Comparison of ENCODE assay signal across 35 cellular contexts in the genomic region with DNA sequence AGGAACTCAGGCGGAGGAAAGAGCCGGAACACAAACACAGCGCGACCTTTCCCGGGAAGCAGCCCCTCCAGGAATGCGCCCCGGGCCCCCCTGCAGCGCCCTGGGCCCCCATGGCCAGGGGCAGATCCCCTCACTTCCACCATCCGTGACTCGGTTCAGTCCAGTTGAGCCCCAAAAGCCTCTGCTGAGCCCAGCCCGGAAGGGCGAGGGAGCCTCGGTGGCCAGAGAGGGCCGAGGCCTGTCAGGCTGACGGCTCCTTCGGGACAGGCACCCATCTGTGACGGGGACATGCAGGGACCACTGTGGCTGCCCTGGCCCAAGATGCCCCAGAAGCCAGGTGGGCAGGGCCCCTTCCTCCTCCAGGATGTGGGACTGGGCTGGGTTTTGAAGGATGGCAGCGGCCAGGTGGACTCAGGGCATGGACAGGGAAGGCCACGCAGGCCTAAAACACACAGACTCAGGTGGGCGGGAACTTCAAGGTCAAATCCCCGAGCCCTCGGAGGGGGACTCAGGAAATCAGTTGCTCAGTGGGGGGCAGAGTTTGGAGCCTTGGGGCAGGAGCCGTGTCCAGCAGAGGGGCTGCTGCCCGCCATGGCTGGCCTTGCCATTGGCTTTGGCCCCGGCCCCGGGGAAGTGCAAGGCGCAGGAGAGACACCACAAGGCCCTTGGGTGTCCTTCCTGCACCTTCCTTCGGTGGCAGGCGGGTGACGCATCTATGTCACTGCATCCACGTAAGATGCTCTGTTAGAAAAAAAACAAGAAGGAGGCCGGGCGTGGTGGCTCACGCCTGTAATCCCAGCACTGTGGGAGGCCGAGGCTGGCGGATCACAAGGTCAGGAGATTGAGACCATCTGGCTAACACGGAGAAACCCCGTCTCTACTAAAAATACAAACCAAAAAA. TPM values are rescaled to one million over a fixed set of nuclear protein-coding genes. Genes with fewer than 3 reads are reported as not detected.
"Had no signal": no experiment of that assay in that cellular context is flagged by ENCODE, and none has a peak within 500 bp of the region (broad histone marks: within the 10 kb centered on the region; RNA-seq: fewer than 3 reads in every experiment).

No MANE protein-coding gene starts in this region.

- H3K27ac Mint-ChIP-seq: activated B cell treated with CpG ODN at 0.5 μM for 24 hours; activated naive CD4-positive, alpha-beta T cell treated with anti-CD3 and anti-CD28 coated beads for 36 hours; activated naive CD4-positive, alpha-beta T cell treated with anti-CD3 and anti-CD28 coated beads, Interleukin-2, amount 50 U/mL, for 24 hours; activated naive CD8-positive, alpha-beta T cell treated with anti-CD3 and anti-CD28 coated beads, Interleukin-2, amount 10 ng/mL, durations not matched to agents 7 days and 5 days; activated T-helper 1 cell treated with anti-CD3 and anti-CD28 coated beads, Interleukin-12 subunit alpha, Interleukin-12 subunit beta, Interleukin-2, Interleukin-4 antibody, amounts not matched to agents 30 ng/mL and 10 ng/mL and 1 ng/mL, durations not matched to agents 14 hours and 24 hours and 36 hours; activated T-helper 2 cell treated with anti-CD3 and anti-CD28 coated beads, Interferon-gamma antibody, Interleukin-2, Interleukin-4, amounts not matched to agents 10 μg/mL and 5 μg/mL and 100 μg/mL, durations not matched to agents 14 hours and 24 hours and 36 hours; effector memory CD8-positive, alpha-beta T cell; T-helper 17 cell; T-helper 2 cell treated with Interferon-gamma antibody and Interleukin-4, amounts not matched to agents 5 μg/mL and 100 μg/mL, for 36 hours had no signal

- DNase-seq: activated B cell treated with CpG ODN at 0.5 μM for 24 hours; activated CD4-positive, alpha-beta T cell treated with anti-CD3 and anti-CD28 coated beads for 48 hours; activated CD4-positive, alpha-beta T cell treated with anti-CD3 and anti-CD28 coated beads, Interleukin-2, amount 50 U/mL, for 1 hour; activated CD4-positive, alpha-beta T cell treated with anti-CD3 and anti-CD28 coated beads, Interleukin-2, amount 50 U/mL, for 48 hours; activated CD8-positive, alpha-beta memory T cell treated with anti-CD3 and anti-CD28 coated beads, Interleukin-2, amount 50 U/mL, for 4 hours; activated gamma-delta T cell treated with Interleukin-2 at 50 U/mL for 16 hours; activated naive CD4-positive, alpha-beta T cell treated with anti-CD3 and anti-CD28 coated beads for 36 hours; activated naive CD8-positive, alpha-beta T cell treated with anti-CD3 and anti-CD28 coated beads, Interleukin-2, amount 10 ng/mL, durations not matched to agents 7 days and 5 days; activated T-cell treated with anti-CD3 and anti-CD28 coated beads, Interleukin-2, amount 50 U/mL, for 1 hour; activated T-cell treated with anti-CD3 and anti-CD28 coated beads, Interleukin-2, amount 50 U/mL, for 48 hours; amniotic stem cell; anterior cingulate cortex; brain microvascular endothelial cell; cortex of kidney; dermis blood vessel endothelial cell; effector CD4-positive, alpha-beta T cell; effector memory CD8-positive, alpha-beta T cell; erythroblast; esophagus squamous epithelium; foreskin melanocyte; T-helper 1 cell; T-helper 17 cell; T1000; WERI-Rb-1 had no signal

- H3K4me3 Mint-ChIP-seq: activated B cell treated with CpG ODN at 0.5 μM for 24 hours; activated naive CD4-positive, alpha-beta T cell treated with anti-CD3 and anti-CD28 coated beads for 36 hours; activated naive CD4-positive, alpha-beta T cell treated with anti-CD3 and anti-CD28 coated beads, Interleukin-2, amount 50 U/mL, for 24 hours; activated naive CD8-positive, alpha-beta T cell treated with anti-CD3 and anti-CD28 coated beads, Interleukin-2, amount 10 ng/mL, durations not matched to agents 7 days and 5 days; activated T-helper 1 cell treated with anti-CD3 and anti-CD28 coated beads, Interleukin-12 subunit alpha, Interleukin-12 subunit beta, Interleukin-2, Interleukin-4 antibody, amounts not matched to agents 30 ng/mL and 10 ng/mL and 1 ng/mL, durations not matched to agents 14 hours and 24 hours and 36 hours; central memory CD8-positive, alpha-beta T cell; effector memory CD8-positive, alpha-beta T cell; T-helper 17 cell; T-helper 2 cell treated with Interferon-gamma antibody and Interleukin-4, amounts not matched to agents 5 μg/mL and 100 μg/mL, for 36 hours had no signal

- H3K9me3 Mint-ChIP-seq: activated B cell treated with CpG ODN at 0.5 μM for 24 hours; activated naive CD4-positive, alpha-beta T cell treated with anti-CD3 and anti-CD28 coated beads for 36 hours; activated naive CD4-positive, alpha-beta T cell treated with anti-CD3 and anti-CD28 coated beads, Interleukin-2, amount 50 U/mL, for 24 hours; activated naive CD8-positive, alpha-beta T cell treated with anti-CD3 and anti-CD28 coated beads, Interleukin-2, amount 10 ng/mL, durations not matched to agents 7 days and 5 days; activated T-helper 1 cell treated with anti-CD3 and anti-CD28 coated beads, Interleukin-12 subunit alpha, Interleukin-12 subunit beta, Interleukin-2, Interleukin-4 antibody, amounts not matched to agents 30 ng/mL and 10 ng/mL and 1 ng/mL, durations not matched to agents 14 hours and 24 hours and 36 hours; activated T-helper 2 cell treated with anti-CD3 and anti-CD28 coated beads, Interferon-gamma antibody, Interleukin-2, Interleukin-4, amounts not matched to agents 10 μg/mL and 5 μg/mL and 100 μg/mL, durations not matched to agents 14 hours and 24 hours and 36 hours; central memory CD8-positive, alpha-beta T cell; effector memory CD8-positive, alpha-beta T cell; T-helper 2 cell treated with Interferon-gamma antibody and Interleukin-4, amounts not matched to agents 5 μg/mL and 100 μg/mL, for 36 hours had no signal

- H3K4me1 Mint-ChIP-seq: activated B cell treated with CpG ODN at 0.5 μM for 24 hours; activated naive CD4-positive, alpha-beta T cell treated with anti-CD3 and anti-CD28 coated beads, Interleukin-2, amount 50 U/mL, for 24 hours; activated naive CD8-positive, alpha-beta T cell treated with anti-CD3 and anti-CD28 coated beads, Interleukin-2, amount 10 ng/mL, durations not matched to agents 7 days and 5 days; central memory CD8-positive, alpha-beta T cell; T-helper 17 cell had no signal

- H3K36me3 Mint-ChIP-seq: activated naive CD8-positive, alpha-beta T cell treated with anti-CD3 and anti-CD28 coated beads, Interleukin-2, amount 10 ng/mL, durations not matched to agents 7 days and 5 days had no signal

- ATAC-seq: activated CD4-positive, CD25-positive, alpha-beta regulatory T cell treated with anti-CD3 and anti-CD28 coated beads, Interleukin-2, amount 50 U/mL, for 24 hours; effector memory CD8-positive, alpha-beta T cell; gastroesophageal sphincter; SK-N-SH treated with all-trans-retinoic acid at 6 μM for 48 hours; T-helper 17 cell had no signal

RNA-seq across cellular contexts. Expression of a gene that starts 29.7 kb away (rescaled TPM):
- total RNA-seq: activated B cell treated with CpG ODN at 0.5 μM for 24 hours; activated naive CD4-positive, alpha-beta T cell treated with anti-CD3 and anti-CD28 coated beads for 36 hours; activated naive CD8-positive, alpha-beta T cell treated with anti-CD3 and anti-CD28 coated beads, Interleukin-2, amount 10 ng/mL, durations not matched to agents 7 days and 5 days; astrocyte; fibroblast of lung; fibroblast of villous mesenchyme had no signal
